25 cellular contexts compared by ENCODE assay signal in genomic region chr10:6660460-6660859, GRCh38.
DNase-seq lines count a peak whose midpoint lies in the region; ATAC-seq, FAIRE-seq and TF ChIP-seq lines count a peak whose summit lies in the region.
"Had no signal": no experiment of that assay in that cellular context is flagged by ENCODE, and none has a peak within 500 bp of the region (broad histone marks: within the 10 kb centered on the region; RNA-seq: fewer than 3 reads in every experiment).

No MANE protein-coding gene starts in this region.

- H3K23me2 ChIP-seq in H1 (ENCODE audit: low read depth, low read length): no peaks in the 10 kb centered on the region

- no peak overlapping the region for H2AK9ac ChIP-seq in IMR-90 (replicated peaks; ENCODE audit: low read depth, low read length, poor library complexity)

- peaks cover 20% of the 10 kb centered on the region for H3K4me1 Mint-ChIP-seq in stimulated activated naive CD8-positive, alpha-beta T cell treated with anti-CD3 and anti-CD28 coated beads, Interleukin-15, amount 100 ng/mL, for 72 hours
- H3K4me1 Mint-ChIP-seq in CD4-positive, alpha-beta T cell (ENCODE audit: low read depth): peaks cover 14% of the 10 kb centered on the region
- H3K4me1 Mint-ChIP-seq: B cell had no signal

- no peak for TF ChIP-seq POLR2A in A549 (IDR thresholded peaks at IDR 0.05; ENCODE audit: low read length)
- TF ChIP-seq POLR2A in IMR-90 (IDR thresholded peaks at IDR 0.05; ENCODE audit: low read depth, low read length): no peak
- no peak for TF ChIP-seq POLR2A in H1 (IDR thresholded peaks at IDR 0.05; ENCODE audit: control extremely low read depth in 1 of 2, low read depth in 2 of 2, low read length in 2 of 2)

- H3K9me1 ChIP-seq in IMR-90 (ENCODE audit: insufficient read depth, low read length): no peaks in the 10 kb centered on the region

- CTCF ChIA-PET in A549 (lab: Yijun Ruan, JAX): interaction anchor here (1.1 to 1.3 kb wide), 4 partner anchors 8 to 243 kb away, joined by 3 to 4 read pairs (median 4); no protein-coding TSS in a partner anchor
- CTCF ChIA-PET in IMR-90 (lab: Yijun Ruan, JAX): interaction anchor here (1.2 kb wide), 1 partner anchor 18 kb away, joined by 3 read pairs; no protein-coding TSS in a partner anchor
- CTCF ChIA-PET in H1 (lab: Charles Lee; ENCODE audit: partially characterized antibody): interaction anchor here (0.6 to 2.4 kb wide), 5 partner anchors 9 to 198 kb away, joined by 3 to 9 read pairs (median 3); no protein-coding TSS in a partner anchor
- CTCF ChIA-PET in CD4-positive, alpha-beta T cell (lab: Charles Lee): interaction anchor here (1.2 kb wide), 1 partner anchor 9 kb away, joined by 4 read pairs; no protein-coding TSS in a partner anchor

- no peaks in the 10 kb centered on the region for H3K27me3 ChIP-seq in IMR-90 (ENCODE audit: control insufficient read depth, insufficient read depth, low read length)
- H3K27me3 ChIP-seq in H1 (replicated peaks in 1 of 4; ENCODE audit: control insufficient read depth in 3 of 4, extremely low read depth in 1 of 4, insufficient read depth in 3 of 4, low read length in 3 of 4): no peaks in the 10 kb centered on the region
- H3K27me3 ChIP-seq in CD4-positive, alpha-beta T cell (ENCODE audit: control insufficient read depth, insufficient read depth, low read length): no peaks in the 10 kb centered on the region
- H3K27me3 ChIP-seq: BLaER1 treated with 17β-estradiol and CSF1 and Interleukin-3, amounts not matched to agents 10 nM and 100 nM had no signal

- no peak overlapping the region for H3K27ac Mint-ChIP-seq in stimulated activated naive CD8-positive, alpha-beta T cell treated with anti-CD3 and anti-CD28 coated beads, Interleukin-15, amount 100 ng/mL, for 72 hours
- H3K27ac Mint-ChIP-seq in CD4-positive, alpha-beta T cell: no peak overlapping the region
- H3K27ac Mint-ChIP-seq: B cell; CD4-positive, alpha-beta memory T cell; CD8-positive, alpha-beta memory T cell had no signal

- H3K79me2 ChIP-seq in H1 (ENCODE audit: control insufficient read depth in 1 of 2, insufficient read depth in 2 of 2, low read length in 2 of 2): no peaks in the 10 kb centered on the region

- no peak overlapping the region for H3K18ac ChIP-seq in IMR-90 (ENCODE audit: low read depth, low read length)
- no peak overlapping the region for H3K18ac ChIP-seq in H1 (ENCODE audit: extremely low read depth, low read length)

- no peak overlapping the region for H4K5ac ChIP-seq in IMR-90 (ENCODE audit: low read depth, low read length)
- H4K5ac ChIP-seq in H1 (ENCODE audit: insufficient read length, low read depth, low read length): no peak overlapping the region

- H3K4ac ChIP-seq in IMR-90 (ENCODE audit: low read depth, low read length) (no peak overlapping the region), H1 (replicated peaks; ENCODE audit: insufficient read length, low read depth, low read length) (no peak overlapping the region)

- H2BK120ac ChIP-seq in IMR-90 (ENCODE audit: low read depth, low read length) (no peak overlapping the region), H1 (replicated peaks; ENCODE audit: low read depth, low read length) (no peak overlapping the region)

- H2BK15ac ChIP-seq in IMR-90 (ENCODE audit: low read depth, low read length) (no peak overlapping the region), H1 (ENCODE audit: low read length) (no peak overlapping the region)

- no peak overlapping the region for H3K9ac ChIP-seq in IMR-90 (ENCODE audit: low read depth, low read length)
- no peak overlapping the region for H3K9ac ChIP-seq in H1 (replicated peaks in 1 of 4; ENCODE audit: extremely low read depth in 1 of 4, low read depth in 3 of 4, low read length in 3 of 4)
- H3K9ac ChIP-seq: BLaER1 treated with 17β-estradiol and CSF1 and Interleukin-3, amounts not matched to agents 10 nM and 100 nM had no signal

- dilution Hi-C loops in IMR-90 (cut with HindIII; ENCODE audit: low sequenced_read_pairs, unreplicated experiment): no loop called here

- H3K79me1 ChIP-seq in IMR-90 (ENCODE audit: low read depth in 1 of 2, low read length in 2 of 2) (no peaks in the 10 kb centered on the region), H1 (ENCODE audit: low read depth, low read length) (no peaks in the 10 kb centered on the region)

- TF ChIP-seq CTCF in A549 (IDR thresholded peaks at IDR 0.05): no peak
- no peak for TF ChIP-seq CTCF in IMR-90 (conservative IDR thresholded peaks at IDR 0.05; ENCODE audit: low read depth, low read length)
- TF ChIP-seq CTCF in H1 (IDR thresholded peaks at IDR 0.05; ENCODE audit: control extremely low read depth in 1 of 3, insufficient read depth in 1 of 3, low read depth in 1 of 3, low read length in 3 of 3): no peak
- TF ChIP-seq CTCF in CD4-positive, alpha-beta T cell (IDR thresholded peaks at IDR 0.05): no peak

- BruUV-seq in IMR-90 (replicated peaks; lab: Mats Ljungman, UMichigan): no TSS peak

- H3K27ac ChIP-seq in A549 (no peak overlapping the region), IMR-90 (ENCODE audit: insufficient read depth, low read length) (no peak overlapping the region), H1 (ENCODE audit: low read depth, low read length) (no peak overlapping the region)
- no peak overlapping the region for H3K27ac ChIP-seq in CD4-positive, alpha-beta T cell (ENCODE audit: low read depth, low read length)
- H3K27ac ChIP-seq: BLaER1 treated with 17β-estradiol and CSF1 and Interleukin-3, amounts not matched to agents 10 nM and 100 nM; C4-2B had no signal

- H3K36me3 Mint-ChIP-seq in CD4-positive, alpha-beta T cell (ENCODE audit: low read depth): no peaks in the 10 kb centered on the region
- H3K36me3 Mint-ChIP-seq: CD4-positive, alpha-beta memory T cell had no signal

- H3K27me3 Mint-ChIP-seq in stimulated activated naive CD8-positive, alpha-beta T cell treated with anti-CD3 and anti-CD28 coated beads, Interleukin-15, amount 100 ng/mL, for 72 hours: peaks cover 19% of the 10 kb centered on the region
- no peaks in the 10 kb centered on the region for H3K27me3 Mint-ChIP-seq in CD4-positive, alpha-beta T cell

- no peak overlapping the region for H2BK20ac ChIP-seq in IMR-90 (ENCODE audit: low read depth, low read length)
- no peak overlapping the region for H2BK20ac ChIP-seq in H1 (ENCODE audit: low read length)

- H3K23ac ChIP-seq in IMR-90 (ENCODE audit: low read depth, low read length): no peak overlapping the region
- H3K23ac ChIP-seq in H1 (ENCODE audit: insufficient read length): no peak overlapping the region

- no peaks in the 10 kb centered on the region for H3K36me3 ChIP-seq in IMR-90 (ENCODE audit: control insufficient read depth, insufficient read depth, low read length)
- H3K36me3 ChIP-seq in H1 (ENCODE audit: control insufficient read depth in 2 of 4, insufficient read depth in 4 of 4, low read length in 3 of 4): no peaks in the 10 kb centered on the region
- H3K36me3 ChIP-seq: BLaER1 treated with 17β-estradiol and CSF1 and Interleukin-3, amounts not matched to agents 10 nM and 100 nM had no signal

- H3K4me3 ChIP-seq in A549 (no peak overlapping the region), IMR-90 (ENCODE audit: insufficient read depth, low read depth, low read length) (no peak overlapping the region), H1 (ENCODE audit: extremely low read depth in 1 of 4, insufficient read depth in 2 of 4, low read depth in 3 of 4, low read length in 4 of 4) (no peak overlapping the region)
- H3K4me3 ChIP-seq: BLaER1 treated with 17β-estradiol and CSF1 and Interleukin-3, amounts not matched to agents 10 nM and 100 nM; GM12878 had no signal

- H4K20me1 ChIP-seq in IMR-90 (ENCODE audit: insufficient read depth, low read length) (no peaks in the 10 kb centered on the region), H1 (replicated peaks in 1 of 2; ENCODE audit: control insufficient read depth in 1 of 2, insufficient read depth in 2 of 2, low read length in 2 of 2) (no peaks in the 10 kb centered on the region)
- H4K20me1 ChIP-seq: BLaER1 treated with 17β-estradiol and CSF1 and Interleukin-3, amounts not matched to agents 10 nM and 100 nM had no signal

- 10% methylated on average over 2 of the region's 2 CpGs for whole genome bisulfite sequencing in A549 (ENCODE audit: missing lambda C conversion rate)
- no CpG with 5 or more reads among the region's 2 CpGs for WGBS in IMR-90 (ENCODE audit: extremely low coverage in 2 of 2, insufficient read length in 1 of 2), 2 experiments
- WGBS in H1 (ENCODE audit: extremely low coverage in 1 of 2, insufficient coverage in 1 of 2, insufficient read length in 1 of 2, insufficient replicate concordance in 2 of 2, low coverage in 1 of 2, low lambda C conversion rate in 2 of 2, missing lambda C conversion rate in 1 of 2), 2 experiments: 89% methylated on average over 2 of the region's 2 CpGs; no CpG with 5 or more reads in 1 of the 2 experiments

- H3K9me3 Mint-ChIP-seq in stimulated activated naive CD8-positive, alpha-beta T cell treated with anti-CD3 and anti-CD28 coated beads, Interleukin-15, amount 100 ng/mL, for 72 hours: no peaks in the 10 kb centered on the region
- H3K9me3 Mint-ChIP-seq in CD4-positive, alpha-beta T cell: no peaks in the 10 kb centered on the region
- H3K9me3 Mint-ChIP-seq: CD4-positive, alpha-beta memory T cell; CD8-positive, alpha-beta memory T cell had no signal

- H3K4me2 ChIP-seq in A549 (no peak overlapping the region), IMR-90 (ENCODE audit: low read depth, low read length) (no peak overlapping the region), H1 (ENCODE audit: insufficient read depth in 1 of 2, low read depth in 2 of 2, low read length in 2 of 2) (no peak overlapping the region)
- H3K4me2 ChIP-seq: BLaER1 treated with 17β-estradiol and CSF1 and Interleukin-3, amounts not matched to agents 10 nM and 100 nM had no signal

- no peak overlapping the region for H2AFZ ChIP-seq in IMR-90 (replicated peaks; ENCODE audit: low read length, poor library complexity)
- no peak overlapping the region for H2AFZ ChIP-seq in H1 (ENCODE audit: low read length)

- H3K4me3 Mint-ChIP-seq in stimulated activated naive CD8-positive, alpha-beta T cell treated with anti-CD3 and anti-CD28 coated beads, Interleukin-15, amount 100 ng/mL, for 72 hours: no peak overlapping the region
- no peak overlapping the region for H3K4me3 Mint-ChIP-seq in CD4-positive, alpha-beta T cell
- H3K4me3 Mint-ChIP-seq: B cell; CD4-positive, alpha-beta memory T cell; CD8-positive, alpha-beta memory T cell had no signal

- no peak for ATAC-seq in A549
- ATAC-seq in IMR-90 (ENCODE audit: low read depth): no peak
- ATAC-seq in stimulated activated naive CD8-positive, alpha-beta T cell treated with anti-CD3 and anti-CD28 coated beads, Interleukin-15, amount 100 ng/mL, for 72 hours: no peak
- ATAC-seq in HG02798 (IDR thresholded peaks at IDR 0.05; ENCODE audit: poor library complexity, unreplicated experiment): no peak
- no peak for ATAC-seq in CD4-positive, alpha-beta T cell (ENCODE audit: poor library complexity)
- ATAC-seq: GM12878 had no signal

- in situ Hi-C loops in IMR-90 (cut with MboI; ENCODE audit: low sequenced_read_pairs): no loop called here

- H3K9me3 ChIP-seq in A549 (no peaks in the 10 kb centered on the region), IMR-90 (ENCODE audit: control insufficient read depth, insufficient read depth, low read length) (no peaks in the 10 kb centered on the region), H1 (ENCODE audit: insufficient read depth in 2 of 2, low read depth in 1 of 2, low read length in 1 of 2) (no peaks in the 10 kb centered on the region)
- H3K9me3 ChIP-seq in CD4-positive, alpha-beta T cell (ENCODE audit: control insufficient read depth, low read length): no peaks in the 10 kb centered on the region

- FAIRE-seq in A549 (lab: Jason Lieb, UNC) (no peak), H1 (lab: Jason Lieb, UNC) (no peak)
- FAIRE-seq: A204.1, GM12878, GM12892, GM18507 had no signal

- H4K91ac ChIP-seq in IMR-90 (ENCODE audit: insufficient read depth, low read depth, low read length) (no peak overlapping the region), H1 (replicated peaks; ENCODE audit: insufficient read length, low read length) (no peak overlapping the region)

- H3K56ac ChIP-seq in IMR-90 (ENCODE audit: extremely low read depth, insufficient read depth, low read length) (no peak overlapping the region), H1 (replicated peaks; ENCODE audit: insufficient read length, low read depth, low read length) (no peak overlapping the region)

- TF ChIP-seq EP300 in A549 (IDR thresholded peaks at IDR 0.05) (no peak), H1 (IDR thresholded peaks at IDR 0.05; ENCODE audit: borderline replicate concordance in 1 of 2, low read depth in 2 of 2, low read length in 2 of 2) (no peak)

- H3K4me1 ChIP-seq in A549 (no peaks in the 10 kb centered on the region), IMR-90 (ENCODE audit: control insufficient read depth, insufficient read depth, low read length) (no peaks in the 10 kb centered on the region), H1 (replicated peaks in 1 of 4; ENCODE audit: control insufficient read depth in 3 of 4, insufficient read depth in 4 of 4, low read length in 3 of 4) (no peaks in the 10 kb centered on the region)

- DNase-seq in A549 (ENCODE audit: low read depth in 1 of 2, low spot score in 1 of 2) (no peak), IMR-90 (no peak), H1 (ENCODE audit: low read depth in 1 of 2, low spot score in 2 of 2) (no peak)
- no peak for DNase-seq in stimulated activated naive CD8-positive, alpha-beta T cell treated with anti-CD3 and anti-CD28 coated beads, Interleukin-15, amount 100 ng/mL, for 72 hours
- no peak for DNase-seq in CD4-positive, alpha-beta T cell
- DNase-seq: 8988T; AML-193; CD4-positive, alpha-beta memory T cell; CD8-positive, alpha-beta memory T cell; COR-L47; DMS 273 treated with DMSO at 0.1 percent for 48 hours; DMS153; DMS53; DMS79; DND-41; EL; GDM1 had no signal

- intact Hi-C loops in IMR-90 (cut with micrococcal nuclease): no loop called here
- intact Hi-C loops in CD4-positive, alpha-beta T cell (cut with DNase I, micrococcal nuclease): loop anchor here in 1 of 2 experiments (10.0 kb wide), 1 partner anchor 556 kb away; no protein-coding TSS in a partner anchor

- TF ChIP-seq RAD21 in A549 (conservative IDR thresholded peaks at IDR 0.05 in 1 of 2, IDR thresholded peaks at IDR 0.05 in 1 of 2) (no peak), IMR-90 (IDR thresholded peaks at IDR 0.05; ENCODE audit: low read length) (no peak), H1 (IDR thresholded peaks at IDR 0.05 in 1 of 2, conservative IDR thresholded peaks at IDR 0.05 in 1 of 2; ENCODE audit: low read depth in 2 of 2, low read length in 2 of 2) (no peak)

- POLR2A ChIA-PET in A549 (lab: Yijun Ruan, JAX) (no interaction called here), IMR-90 (lab: Charles Lee; ENCODE audit: unreplicated experiment) (no interaction called here), H1 (lab: Charles Lee; ENCODE audit: partially characterized antibody) (no interaction called here)
- POLR2A ChIA-PET in CD4-positive, alpha-beta T cell (lab: Charles Lee): no interaction called here

- no peak overlapping the region for H4K8ac ChIP-seq in IMR-90 (ENCODE audit: low read depth in 2 of 2, low read length in 2 of 2)
- H4K8ac ChIP-seq in H1 (ENCODE audit: extremely low read depth, insufficient read depth, low read length): no peak overlapping the region

- H2AK5ac ChIP-seq in IMR-90 (ENCODE audit: low read depth, low read length) (no peak overlapping the region), H1 (ENCODE audit: low read depth, low read length) (no peak overlapping the region)

- H2BK5ac ChIP-seq in IMR-90 (ENCODE audit: low read depth, low read length, poor library complexity, severe bottlenecking) (no peak overlapping the region), H1 (ENCODE audit: low read depth, low read length) (no peak overlapping the region)

- H3K14ac ChIP-seq in IMR-90 (replicated peaks; ENCODE audit: low read depth, low read length): no peak overlapping the region
- H3K14ac ChIP-seq in H1 (ENCODE audit: insufficient read length): no peak overlapping the region

- no peak overlapping the region for H2BK12ac ChIP-seq in H1 (ENCODE audit: low read depth, low read length)

Comparison
In these comparisons a context has a peak if more than half of its experiments do, and no peak if none do; other contexts are left out.
1. Of the 18 proteins assayed by ChIP-seq in both H1 and A549: peak only in H1: none; only in A549: none; in both: MAFK; in neither: 17.